Comparison of ENCODE assay signal across 2 cellular contexts in the genomic region with DNA sequence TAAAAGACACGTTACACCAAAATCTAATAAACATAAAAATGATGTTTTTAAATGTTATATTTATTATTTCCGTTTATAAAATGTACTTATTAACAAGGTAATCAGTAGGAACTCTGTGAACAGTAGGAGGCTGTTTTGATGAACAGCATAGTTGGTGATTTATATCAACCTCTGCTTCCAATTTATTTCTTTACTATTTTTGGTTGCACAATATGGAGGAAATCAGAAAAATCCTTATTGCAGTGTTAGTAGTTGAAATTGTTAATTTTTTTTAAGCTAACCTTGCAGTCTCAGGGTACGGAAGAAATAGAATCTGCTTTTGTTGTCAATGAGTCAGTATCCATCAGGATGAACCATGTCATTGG.
TF ChIP-seq lines count a peak whose summit lies in the region.

No MANE protein-coding gene starts in this region.

TF ChIP-seq in K562, 482 proteins besides CTCF, POLR2A, EP300 and RAD21:
- TF ChIP-seq, protein P1, sequence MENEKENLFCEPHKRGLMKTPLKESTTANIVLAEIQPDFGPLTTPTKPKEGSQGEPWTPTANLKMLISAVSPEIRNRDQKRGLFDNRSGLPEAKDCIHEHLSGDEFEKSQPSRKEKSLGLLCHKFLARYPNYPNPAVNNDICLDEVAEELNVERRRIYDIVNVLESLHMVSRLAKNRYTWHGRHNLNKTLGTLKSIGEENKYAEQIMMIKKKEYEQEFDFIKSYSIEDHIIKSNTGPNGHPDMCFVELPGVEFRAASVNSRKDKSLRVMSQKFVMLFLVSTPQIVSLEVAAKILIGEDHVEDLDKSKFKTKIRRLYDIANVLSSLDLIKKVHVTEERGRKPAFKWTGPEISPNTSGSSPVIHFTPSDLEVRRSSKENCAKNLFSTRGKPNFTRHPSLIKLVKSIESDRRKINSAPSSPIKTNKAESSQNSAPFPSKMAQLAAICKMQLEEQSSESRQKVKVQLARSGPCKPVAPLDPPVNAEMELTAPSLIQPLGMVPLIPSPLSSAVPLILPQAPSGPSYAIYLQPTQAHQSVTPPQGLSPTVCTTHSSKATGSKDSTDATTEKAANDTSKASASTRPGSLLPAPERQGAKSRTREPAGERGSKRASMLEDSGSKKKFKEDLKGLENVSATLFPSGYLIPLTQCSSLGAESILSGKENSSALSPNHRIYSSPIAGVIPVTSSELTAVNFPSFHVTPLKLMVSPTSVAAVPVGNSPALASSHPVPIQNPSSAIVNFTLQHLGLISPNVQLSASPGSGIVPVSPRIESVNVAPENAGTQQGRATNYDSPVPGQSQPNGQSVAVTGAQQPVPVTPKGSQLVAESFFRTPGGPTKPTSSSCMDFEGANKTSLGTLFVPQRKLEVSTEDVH (IDR thresholded peaks at IDR 0.05; ENCODE audit: low read depth, partially characterized antibody), result no peak
- peak; percentile 82 for TF ChIP-seq CEBPB (tag; IDR thresholded peaks at IDR 0.05)
- no peak for TF ChIP-seq POLR2AphosphoS5 (IDR thresholded peaks at IDR 0.05; ENCODE audit: control insufficient read depth, insufficient read depth, low read depth, low read length)
- TF ChIP-seq CEBPG (CRISPR knock-in tag; IDR thresholded peaks at IDR 0.05), result no peak
- 0 out of 4 replicates have a peak, but pooled peaks of 1 of the 2 experiments have one; percentile 15 for TF ChIP-seq CEBPG (tag; conservative IDR thresholded peaks at IDR 0.05 in 1 of 2, IDR thresholded peaks at IDR 0.05 in 1 of 2)

TF ChIP-seq in WTC11, 78 proteins besides CTCF, POLR2A, EP300 and RAD21:
- no peak for TF ChIP-seq SOX15 (CRISPR knock-in tag; IDR thresholded peaks at IDR 0.05)
- TF ChIP-seq, protein P2, sequence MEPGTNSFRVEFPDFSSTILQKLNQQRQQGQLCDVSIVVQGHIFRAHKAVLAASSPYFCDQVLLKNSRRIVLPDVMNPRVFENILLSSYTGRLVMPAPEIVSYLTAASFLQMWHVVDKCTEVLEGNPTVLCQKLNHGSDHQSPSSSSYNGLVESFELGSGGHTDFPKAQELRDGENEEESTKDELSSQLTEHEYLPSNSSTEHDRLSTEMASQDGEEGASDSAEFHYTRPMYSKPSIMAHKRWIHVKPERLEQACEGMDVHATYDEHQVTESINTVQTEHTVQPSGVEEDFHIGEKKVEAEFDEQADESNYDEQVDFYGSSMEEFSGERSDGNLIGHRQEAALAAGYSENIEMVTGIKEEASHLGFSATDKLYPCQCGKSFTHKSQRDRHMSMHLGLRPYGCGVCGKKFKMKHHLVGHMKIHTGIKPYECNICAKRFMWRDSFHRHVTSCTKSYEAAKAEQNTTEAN (CRISPR knock-in tag; IDR thresholded peaks at IDR 0.05), result no peak
- no peak for TF ChIP-seq ATF1 (CRISPR knock-in tag; IDR thresholded peaks at IDR 0.05)
- TF ChIP-seq ZNF263 (CRISPR knock-in tag; IDR thresholded peaks at IDR 0.05; ENCODE audit: low read depth), result no peak
- no peak for TF ChIP-seq ESRRA (CRISPR knock-in tag; IDR thresholded peaks at IDR 0.05; ENCODE audit: borderline replicate concordance)
- TF ChIP-seq MLX (CRISPR knock-in tag; IDR thresholded peaks at IDR 0.05), result no peak
- TF ChIP-seq ZNF671 (CRISPR knock-in tag; IDR thresholded peaks at IDR 0.05), result no peak
- TF ChIP-seq MYBL2 (CRISPR knock-in tag; IDR thresholded peaks at IDR 0.05), result no peak
- no peak for TF ChIP-seq FOXJ3 (CRISPR knock-in tag; IDR thresholded peaks at IDR 0.05; ENCODE audit: borderline replicate concordance)
- no peak for TF ChIP-seq E2F1 (CRISPR knock-in tag; IDR thresholded peaks at IDR 0.05)
- TF ChIP-seq, protein P3, sequence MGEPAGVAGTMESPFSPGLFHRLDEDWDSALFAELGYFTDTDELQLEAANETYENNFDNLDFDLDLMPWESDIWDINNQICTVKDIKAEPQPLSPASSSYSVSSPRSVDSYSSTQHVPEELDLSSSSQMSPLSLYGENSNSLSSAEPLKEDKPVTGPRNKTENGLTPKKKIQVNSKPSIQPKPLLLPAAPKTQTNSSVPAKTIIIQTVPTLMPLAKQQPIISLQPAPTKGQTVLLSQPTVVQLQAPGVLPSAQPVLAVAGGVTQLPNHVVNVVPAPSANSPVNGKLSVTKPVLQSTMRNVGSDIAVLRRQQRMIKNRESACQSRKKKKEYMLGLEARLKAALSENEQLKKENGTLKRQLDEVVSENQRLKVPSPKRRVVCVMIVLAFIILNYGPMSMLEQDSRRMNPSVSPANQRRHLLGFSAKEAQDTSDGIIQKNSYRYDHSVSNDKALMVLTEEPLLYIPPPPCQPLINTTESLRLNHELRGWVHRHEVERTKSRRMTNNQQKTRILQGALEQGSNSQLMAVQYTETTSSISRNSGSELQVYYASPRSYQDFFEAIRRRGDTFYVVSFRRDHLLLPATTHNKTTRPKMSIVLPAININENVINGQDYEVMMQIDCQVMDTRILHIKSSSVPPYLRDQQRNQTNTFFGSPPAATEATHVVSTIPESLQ (CRISPR knock-in tag; IDR thresholded peaks at IDR 0.05), result no peak
- TF ChIP-seq ZNF138 (CRISPR knock-in tag; conservative IDR thresholded peaks at IDR 0.05), result no peak
